Comparison of ENCODE assay signal across 8 cellular contexts in the genomic region with DNA sequence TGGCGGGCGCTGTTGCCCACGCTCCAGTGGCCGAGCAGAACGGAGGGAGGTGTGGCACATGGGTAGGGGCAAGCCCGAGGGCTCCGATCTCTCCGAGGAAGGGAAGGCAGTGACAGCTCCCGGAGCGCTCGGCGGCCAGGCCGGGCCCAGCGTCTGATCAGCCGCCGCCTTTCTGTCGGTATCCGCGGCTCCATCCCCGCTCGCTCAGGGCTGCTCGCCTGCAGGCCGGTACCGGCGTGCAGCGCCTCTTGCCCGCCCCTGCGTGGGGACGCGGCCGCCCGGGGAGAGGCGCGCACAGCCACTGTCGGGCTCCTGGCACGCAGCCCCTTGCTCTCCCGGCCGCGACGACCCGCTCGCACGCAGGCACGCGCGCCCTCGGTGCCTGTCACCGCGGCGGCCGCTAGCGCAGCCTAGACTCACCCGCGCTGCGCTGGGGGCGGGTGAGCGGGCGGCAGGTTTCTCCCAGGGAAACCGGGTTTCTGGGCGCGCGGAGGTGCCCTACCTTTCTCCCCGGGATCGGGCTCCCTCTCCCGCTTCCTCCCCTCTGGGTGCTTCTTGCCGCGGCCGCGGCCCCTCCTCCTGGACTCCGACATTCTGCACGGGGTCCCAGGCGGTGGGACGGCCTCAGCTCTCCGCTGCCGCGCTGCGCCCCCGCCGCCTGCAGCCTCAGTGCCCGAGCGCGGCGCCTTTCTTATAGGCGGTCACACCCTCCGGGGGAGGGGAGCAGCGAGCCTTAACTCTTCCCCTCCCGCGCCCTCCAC.
DNase-seq lines count a peak whose midpoint lies in the region; TF ChIP-seq lines count a peak whose summit lies in the region.

No MANE protein-coding gene starts in this region.

- H3K4me3 ChIP-seq in GM12865 (ENCODE audit: low read depth, low read length) (peak overlapping the region; percentile 4), thymus (ENCODE audit: low read length) (peak overlapping the region; percentile 28)

- no peaks in the 10 kb centered on the region for H3K4me1 ChIP-seq in thymus (ENCODE audit: control insufficient read depth, insufficient read depth, low read length)

- peaks cover 44% of the 10 kb centered on the region for H3K27me3 ChIP-seq in thymus (ENCODE audit: control insufficient read depth, insufficient read depth)

- H3K9me3 ChIP-seq in thymus (ENCODE audit: control insufficient read depth) = no peaks in the 10 kb centered on the region

- H3K27ac ChIP-seq in thymus (ENCODE audit: low read depth) = no peak overlapping the region

- no peaks in the 10 kb centered on the region for H3K36me3 ChIP-seq in thymus (ENCODE audit: control insufficient read depth, insufficient read depth)

- DNase-seq in GM12865 (ENCODE audit: low read depth) (peak; percentile 34), NCI-H1694 (lab: John Stamatoyannopoulos, UW) (peak; percentile 4), dermis blood vessel endothelial cell (peak; percentile 12), medulla oblongata (ENCODE audit: extremely low spot score) (peak; percentile 49), NCI-H510A (lab: John Stamatoyannopoulos, UW) (no peak), islet precursor cell (no peak), COLO829 (ENCODE audit: low spot score) (no peak)

- TF ChIP-seq CTCF in GM12865 (IDR thresholded peaks at IDR 0.05; ENCODE audit: insufficient read depth, low read depth, low read length, missing control alignments) = no peak

- WGBS in thymus = 1% methylated on average over 88 of the region's 88 CpGs

Comparison
In these comparisons a context has a peak if more than half of its experiments do, and no peak if none do; other contexts are left out.
1. DNase-seq: peak in GM12865 (single experiment), NCI-H1694 (single experiment), dermis blood vessel endothelial cell (single experiment) and medulla oblongata (single experiment); none in NCI-H510A (single experiment), islet precursor cell (single experiment) and COLO829 (single experiment).